ENCODE assay signal across 1 cellular context in genomic region chr6:41529049-41529448, GRCh38.
TF ChIP-seq lines count a peak whose summit lies in the region.

No MANE protein-coding gene starts in this region.

TF ChIP-seq in H1, 55 proteins besides CTCF, POLR2A, EP300 and RAD21:
- no peak for TF ChIP-seq SIX5 (IDR thresholded peaks at IDR 0.05; ENCODE audit: low read depth, low read length)
- TF ChIP-seq ATF2 (IDR thresholded peaks at IDR 0.05; ENCODE audit: low read length), result no peak
- no peak for TF ChIP-seq RNF2 (IDR thresholded peaks at IDR 0.05; ENCODE audit: borderline replicate concordance, low read depth, low read length, missing control alignments, poor library complexity, severe bottlenecking)
- TF ChIP-seq NANOG (IDR thresholded peaks at IDR 0.05; ENCODE audit: insufficient read depth, low read depth, low read length, poor library complexity, severe bottlenecking), result no peak
- TF ChIP-seq POLR2AphosphoS5 (IDR thresholded peaks at IDR 0.05; ENCODE audit: low read depth, low read length), result no peak
- no peak for TF ChIP-seq E2F6 (IDR thresholded peaks at IDR 0.05)
- TF ChIP-seq BCL11A (IDR thresholded peaks at IDR 0.05; ENCODE audit: low read depth in 2 of 2, low read length in 2 of 2), result no peak
- TF ChIP-seq SP2 (IDR thresholded peaks at IDR 0.05; ENCODE audit: low read length), result no peak
- TF ChIP-seq TCF12 (IDR thresholded peaks at IDR 0.05; ENCODE audit: low read depth, low read length), result no peak
- TF ChIP-seq CBX8 (IDR thresholded peaks at IDR 0.05; ENCODE audit: borderline replicate concordance, low read depth, low read length), result no peak
- no peak for TF ChIP-seq SIN3A (conservative IDR thresholded peaks at IDR 0.05 in 1 of 2, IDR thresholded peaks at IDR 0.05 in 1 of 2; ENCODE audit: low read depth in 1 of 2, low read length in 2 of 2)
- TF ChIP-seq FOSL1 (IDR thresholded peaks at IDR 0.05; ENCODE audit: insufficient read depth, low read depth, low read length), result no peak
